Comparison of ENCODE assay signal across 1 cellular context in genomic region chr7:5420841-5421625, GRCh38.
TF ChIP-seq lines count a peak whose summit lies in the region.

No MANE protein-coding gene starts in this region.

TF ChIP-seq in K562, 482 proteins besides CTCF, POLR2A, EP300 and RAD21 (continued from another document and continues in another):
- TF ChIP-seq CUX1 (CRISPR knock-in tag; IDR thresholded peaks at IDR 0.05) (no peak), PCBP1 (IDR thresholded peaks at IDR 0.05; ENCODE audit: low read depth, low read length, poor library complexity, severe bottlenecking) (peak; percentile 7), ZHX1 (conservative IDR thresholded peaks at IDR 0.05; ENCODE audit: low read length) (no peak), ZNF592 (IDR thresholded peaks at IDR 0.05) (peak; percentile 63; the same call in 1 of the 2 replicates), MEF2D (tag; conservative IDR thresholded peaks at IDR 0.05; ENCODE audit: low read depth) (no peak), UBTF (IDR thresholded peaks at IDR 0.05; ENCODE audit: borderline replicate concordance in 1 of 2, low read depth in 2 of 2, low read length in 2 of 2) (peak in 1 of 2 experiments; percentile 82; a peak in 1 of 4 replicates), FIP1L1 (IDR thresholded peaks at IDR 0.05; ENCODE audit: low read depth, low read length, poor library complexity, severe bottlenecking) (peak; percentile 24), ZNF253 (CRISPR knock-in tag; conservative IDR thresholded peaks at IDR 0.05) (no peak), TFAM (CRISPR knock-in tag; conservative IDR thresholded peaks at IDR 0.05) (no peak), CREB5 (CRISPR knock-in tag; IDR thresholded peaks at IDR 0.05) (no peak), ZNF318 (IDR thresholded peaks at IDR 0.05; ENCODE audit: borderline replicate concordance in 1 of 2, low read depth in 1 of 2) (no peak), HNRNPL (IDR thresholded peaks at IDR 0.05; ENCODE audit: low read depth, low read length) (peak; percentile 55; the same call in 1 of the 2 replicates), CEBPG (CRISPR knock-in tag; IDR thresholded peaks at IDR 0.05) (no peak), CEBPG (tag; conservative IDR thresholded peaks at IDR 0.05 in 1 of 2, IDR thresholded peaks at IDR 0.05 in 1 of 2) (no peak), HMGN3 (IDR thresholded peaks at IDR 0.05; ENCODE audit: borderline replicate concordance, extremely low read depth, insufficient read length, low read depth, low read length) (peak; percentile 16), NKRF (IDR thresholded peaks at IDR 0.05; ENCODE audit: borderline replicate concordance) (no peak), ZNF77 (CRISPR knock-in tag; IDR thresholded peaks at IDR 0.05) (no peak), TSC22D4 (tag; IDR thresholded peaks at IDR 0.05) (no peak), RB1 (IDR thresholded peaks at IDR 0.05; ENCODE audit: low read depth) (0 out of 2 replicates have a peak, but pooled peaks have one; percentile 26), NR2C1 (IDR thresholded peaks at IDR 0.05) (no peak), NR2C1 (tag; IDR thresholded peaks at IDR 0.05) (no peak), MAZ (CRISPR knock-in tag; conservative IDR thresholded peaks at IDR 0.05 in 1 of 2, IDR thresholded peaks at IDR 0.05 in 1 of 2) (0 out of 4 replicates have a peak, but pooled peaks of 1 of the 2 experiments have one; percentile 19), SIN3B (IDR thresholded peaks at IDR 0.05; ENCODE audit: low read depth) (0 out of 2 replicates have a peak, but pooled peaks have one; percentile 42), ELF1 (tag; IDR thresholded peaks at IDR 0.05) (no peak)
